In the genomic region with DNA sequence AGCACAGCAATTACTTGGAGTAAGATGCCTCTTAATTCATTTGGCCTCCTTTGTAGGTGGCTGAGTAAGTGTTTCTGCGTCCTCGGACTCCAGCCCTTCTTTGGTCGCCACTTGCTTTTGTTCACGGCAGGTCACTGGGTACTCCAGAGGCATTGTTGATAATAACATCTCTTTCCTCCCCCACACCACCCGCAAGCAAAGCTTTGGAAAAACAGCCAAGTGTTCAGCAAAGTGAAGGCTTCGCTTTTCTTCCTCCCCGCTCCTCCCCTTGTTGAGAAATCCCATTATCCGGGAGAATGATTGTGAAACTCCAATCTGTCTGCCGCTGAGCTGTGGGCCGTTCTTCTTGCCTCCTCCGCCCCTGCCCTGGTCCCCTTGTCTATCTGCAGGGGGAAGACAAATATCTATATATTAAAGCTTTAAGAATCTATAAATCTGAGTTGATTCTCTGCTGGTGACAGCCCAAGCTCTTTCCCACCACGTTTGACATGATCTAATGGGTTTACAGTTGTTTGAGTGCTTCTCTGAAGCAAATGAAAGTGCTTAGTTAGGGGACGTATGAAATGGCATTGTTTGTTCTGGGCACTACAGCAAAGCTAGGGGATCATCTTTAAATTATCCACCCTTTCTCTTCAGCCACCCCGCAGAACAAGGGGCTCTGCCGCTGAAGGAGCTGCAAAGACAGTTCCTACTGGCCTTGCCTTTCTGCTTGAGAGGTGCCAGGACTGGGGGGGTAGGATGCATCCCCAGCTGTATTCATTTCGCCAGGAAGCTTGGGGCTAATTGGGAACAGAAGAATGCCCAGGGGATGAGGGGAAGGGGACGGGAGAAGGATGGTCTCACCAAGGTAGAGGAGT, we compare ENCODE assay signal across 9 cellular contexts.
A peak's percentile ranks its signal among the peaks of the same experiment; 100 is the strongest.
DNase-seq lines count a peak whose midpoint lies in the region; ATAC-seq and TF ChIP-seq lines count a peak whose summit lies in the region.
"Had no signal": no experiment of that assay in that cellular context is flagged by ENCODE, and none has a peak within 500 bp of the region (broad histone marks: within the 10 kb centered on the region; RNA-seq: fewer than 3 reads in every experiment).

No MANE protein-coding gene starts in this region.

- 76% methylated on average over 17 of the region's 17 CpGs for WGBS in SK-N-SH (ENCODE audit: low lambda C conversion rate)
- WGBS in spleen, 5 donors: 48 to 78% (median 62%) methylated on average over 17 of the region's 17 CpGs

- H3K36me3 ChIP-seq in SK-N-SH (replicated peaks in 1 of 2; ENCODE audit: control insufficient read depth in 1 of 2, insufficient read depth in 2 of 2, low read length in 1 of 2) (no peaks in the 10 kb centered on the region), spleen (no peaks in the 10 kb centered on the region)

- H3K27ac ChIP-seq in SK-N-SH (ENCODE audit: low read depth in 2 of 2, low read length in 1 of 2) (peak overlapping the region in 1 of 2 experiments; percentile 84; a peak in 2 of 4 replicates), spleen (peak overlapping the region in 6 of 8 donors; percentile 13 to 56 (median 28))
- H3K27ac ChIP-seq: 22Rv1 had no signal

- H3K27me3 ChIP-seq in SK-N-SH (ENCODE audit: insufficient read depth): no peaks in the 10 kb centered on the region
- H3K27me3 ChIP-seq in spleen (replicated peaks in 1 of 7): no peaks in the 10 kb centered on the region

- no peak for TF ChIP-seq RAD21 in SK-N-SH (IDR thresholded peaks at IDR 0.05; ENCODE audit: low read length)

- H3K4me2 ChIP-seq in SK-N-SH: peak overlapping the region; percentile 24; the same call in 1 of the 2 replicates

- ATAC-seq in left ventricle myocardium superior (peak; percentile 77), GM18520 (IDR thresholded peaks at IDR 0.05; ENCODE audit: unreplicated experiment) (no peak)

- H3F3A ChIP-seq in SK-N-SH (replicated peaks; ENCODE audit: insufficient read depth): no peaks in the 10 kb centered on the region

- CTCF ChIA-PET in SK-N-SH (lab: Yijun Ruan, JAX): interaction anchor here (0.9 to 4.1 kb wide), 14 partner anchors 8 to 335 kb away, joined by 3 to 23 read pairs (median 4); a partner anchor contains a TSS

- no peaks in the 10 kb centered on the region for H3K79me2 ChIP-seq in SK-N-SH (ENCODE audit: insufficient read depth)

- intact Hi-C loops in left ventricle myocardium superior (cut with micrococcal nuclease): no loop called here
- intact Hi-C loops in spleen (cut with DNase I; ENCODE audit: low total_unique reads): no loop called here

- no peak overlapping the region for H3K9ac ChIP-seq in SK-N-SH

- no peak for TF ChIP-seq EP300 in SK-N-SH (IDR thresholded peaks at IDR 0.05; ENCODE audit: borderline replicate concordance in 1 of 2, low read depth in 1 of 2, low read length in 1 of 2)

- peak; percentile 69 for DNase-seq in DMS 273 (lab: John Stamatoyannopoulos, UW; ENCODE audit: unreplicated experiment)
- no peak for DNase-seq in DMS 273 treated with DMSO at 0.1 percent for 48 hours (lab: John Stamatoyannopoulos, UW)
- peak; percentile 47 for DNase-seq in SK-N-SH
- peak; percentile 60 for DNase-seq in left ventricle myocardium superior
- DNase-seq in spleen: no peak
- DNase-seq in GM19240 (ENCODE audit: insufficient read length, low spot score): no peak
- no peak for DNase-seq in activated CD4-positive, alpha-beta T cell treated with anti-CD3 and anti-CD28 coated beads, Interleukin-2, amount 50 U/mL, for 48 hours

- TF ChIP-seq CTCF in SK-N-SH (IDR thresholded peaks at IDR 0.05) (no peak), spleen (IDR thresholded peaks at IDR 0.05 in 8 of 11, conservative IDR thresholded peaks at IDR 0.05 in 3 of 11) (no peak)

- H3K9me3 ChIP-seq in SK-N-SH: no peaks in the 10 kb centered on the region
- no peaks in the 10 kb centered on the region for H3K9me3 ChIP-seq in spleen

- TF ChIP-seq POLR2A in spleen (IDR thresholded peaks at IDR 0.05): no peak

- no peak overlapping the region for H3K4me3 ChIP-seq in SK-N-SH (ENCODE audit: low read depth in 2 of 2, low read length in 1 of 2)
- peak overlapping the region in 1 of 8 donors; percentile 3 for H3K4me3 ChIP-seq in spleen

- POLR2A ChIA-PET in SK-N-SH (lab: Yijun Ruan, JAX): interaction anchor here (0.8 to 1.9 kb wide), 6 partner anchors 9 to 92 kb away, joined by 3 to 6 read pairs (median 4); no protein-coding TSS in a partner anchor

- H3K4me1 ChIP-seq in SK-N-SH (ENCODE audit: control insufficient read depth in 1 of 2, insufficient read depth in 2 of 2, low read depth in 1 of 2, low read length in 1 of 2) (peaks cover 0 to 66% of the 10 kb centered on the region in 2 experiments; a peak in 3 of 4 replicates), spleen (peaks cover 0 to 32% (median 21%) of the 10 kb centered on the region in 6 donors)

- no peak overlapping the region for H2AFZ ChIP-seq in SK-N-SH (ENCODE audit: low read depth)

- no peaks in the 10 kb centered on the region for H3K9me2 ChIP-seq in SK-N-SH

- H4K20me1 ChIP-seq in SK-N-SH (ENCODE audit: insufficient read depth): no peaks in the 10 kb centered on the region

TF ChIP-seq in SK-N-SH, 30 proteins besides CTCF, POLR2A, EP300 and RAD21:
- TF ChIP-seq SMC3 (IDR thresholded peaks at IDR 0.05; ENCODE audit: low read depth, low read length): no peak
- no peak for TF ChIP-seq EZH2phosphoT487 (IDR thresholded peaks at IDR 0.05; ENCODE audit: borderline replicate concordance, low read depth)
- TF ChIP-seq TAF1 (IDR thresholded peaks at IDR 0.05; ENCODE audit: borderline replicate concordance, low read depth, low read length): no peak
- no peak for TF ChIP-seq CHD2 (IDR thresholded peaks at IDR 0.05; ENCODE audit: low read length, partially characterized antibody)
- no peak for TF ChIP-seq JUND (IDR thresholded peaks at IDR 0.05)
- TF ChIP-seq FOXJ3 (CRISPR knock-in tag; IDR thresholded peaks at IDR 0.05): no peak
- TF ChIP-seq YY1 (IDR thresholded peaks at IDR 0.05; ENCODE audit: low read depth): no peak
- TF ChIP-seq MXI1 (IDR thresholded peaks at IDR 0.05; ENCODE audit: low read depth, low read length): no peak
- no peak for TF ChIP-seq GATA2 (CRISPR knock-in tag; IDR thresholded peaks at IDR 0.05)
- no peak for TF ChIP-seq MEF2A (IDR thresholded peaks at IDR 0.05; ENCODE audit: borderline replicate concordance, low read depth)
- TF ChIP-seq, protein P1, sequence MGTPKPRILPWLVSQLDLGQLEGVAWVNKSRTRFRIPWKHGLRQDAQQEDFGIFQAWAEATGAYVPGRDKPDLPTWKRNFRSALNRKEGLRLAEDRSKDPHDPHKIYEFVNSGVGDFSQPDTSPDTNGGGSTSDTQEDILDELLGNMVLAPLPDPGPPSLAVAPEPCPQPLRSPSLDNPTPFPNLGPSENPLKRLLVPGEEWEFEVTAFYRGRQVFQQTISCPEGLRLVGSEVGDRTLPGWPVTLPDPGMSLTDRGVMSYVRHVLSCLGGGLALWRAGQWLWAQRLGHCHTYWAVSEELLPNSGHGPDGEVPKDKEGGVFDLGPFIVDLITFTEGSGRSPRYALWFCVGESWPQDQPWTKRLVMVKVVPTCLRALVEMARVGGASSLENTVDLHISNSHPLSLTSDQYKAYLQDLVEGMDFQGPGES (IDR thresholded peaks at IDR 0.05; ENCODE audit: low read depth, low read length): no peak
- TF ChIP-seq GABPA (IDR thresholded peaks at IDR 0.05; ENCODE audit: low read depth): no peak
- no peak for TF ChIP-seq NFIC (IDR thresholded peaks at IDR 0.05; ENCODE audit: borderline replicate concordance)
- TF ChIP-seq, protein P2, sequence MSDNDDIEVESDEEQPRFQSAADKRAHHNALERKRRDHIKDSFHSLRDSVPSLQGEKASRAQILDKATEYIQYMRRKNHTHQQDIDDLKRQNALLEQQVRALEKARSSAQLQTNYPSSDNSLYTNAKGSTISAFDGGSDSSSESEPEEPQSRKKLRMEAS (IDR thresholded peaks at IDR 0.05; ENCODE audit: low read depth): no peak
- TF ChIP-seq, protein P3, sequence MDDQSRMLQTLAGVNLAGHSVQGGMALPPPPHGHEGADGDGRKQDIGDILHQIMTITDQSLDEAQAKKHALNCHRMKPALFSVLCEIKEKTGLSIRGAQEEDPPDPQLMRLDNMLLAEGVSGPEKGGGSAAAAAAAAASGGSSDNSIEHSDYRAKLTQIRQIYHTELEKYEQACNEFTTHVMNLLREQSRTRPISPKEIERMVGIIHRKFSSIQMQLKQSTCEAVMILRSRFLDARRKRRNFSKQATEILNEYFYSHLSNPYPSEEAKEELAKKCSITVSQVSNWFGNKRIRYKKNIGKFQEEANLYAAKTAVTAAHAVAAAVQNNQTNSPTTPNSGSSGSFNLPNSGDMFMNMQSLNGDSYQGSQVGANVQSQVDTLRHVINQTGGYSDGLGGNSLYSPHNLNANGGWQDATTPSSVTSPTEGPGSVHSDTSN (IDR thresholded peaks at IDR 0.05): no peak
- TF ChIP-seq SIN3A (IDR thresholded peaks at IDR 0.05; ENCODE audit: borderline replicate concordance, low read depth, low read length): no peak
- TF ChIP-seq, protein P4, sequence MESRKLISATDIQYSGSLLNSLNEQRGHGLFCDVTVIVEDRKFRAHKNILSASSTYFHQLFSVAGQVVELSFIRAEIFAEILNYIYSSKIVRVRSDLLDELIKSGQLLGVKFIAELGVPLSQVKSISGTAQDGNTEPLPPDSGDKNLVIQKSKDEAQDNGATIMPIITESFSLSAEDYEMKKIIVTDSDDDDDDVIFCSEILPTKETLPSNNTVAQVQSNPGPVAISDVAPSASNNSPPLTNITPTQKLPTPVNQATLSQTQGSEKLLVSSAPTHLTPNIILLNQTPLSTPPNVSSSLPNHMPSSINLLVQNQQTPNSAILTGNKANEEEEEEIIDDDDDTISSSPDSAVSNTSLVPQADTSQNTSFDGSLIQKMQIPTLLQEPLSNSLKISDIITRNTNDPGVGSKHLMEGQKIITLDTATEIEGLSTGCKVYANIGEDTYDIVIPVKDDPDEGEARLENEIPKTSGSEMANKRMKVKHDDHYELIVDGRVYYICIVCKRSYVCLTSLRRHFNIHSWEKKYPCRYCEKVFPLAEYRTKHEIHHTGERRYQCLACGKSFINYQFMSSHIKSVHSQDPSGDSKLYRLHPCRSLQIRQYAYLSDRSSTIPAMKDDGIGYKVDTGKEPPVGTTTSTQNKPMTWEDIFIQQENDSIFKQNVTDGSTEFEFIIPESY (IDR thresholded peaks at IDR 0.05; ENCODE audit: borderline replicate concordance, low read depth): no peak

Comparison
In these comparisons a context has a peak if more than half of its experiments do, and no peak if none do; other contexts are left out.
1. DNase-seq: peak in DMS 273 (single experiment), SK-N-SH (single experiment) and left ventricle myocardium superior (single experiment); none in DMS 273 treated with DMSO at 0.1 percent for 48 hours (single experiment), spleen (single experiment), GM19240 (single experiment) and activated CD4-positive, alpha-beta T cell treated with anti-CD3 and anti-CD28 coated beads, Interleukin-2, amount 50 U/mL, for 48 hours (0 of 2).